Comparison of ENCODE assay signal across 8 cellular contexts in the genomic region with DNA sequence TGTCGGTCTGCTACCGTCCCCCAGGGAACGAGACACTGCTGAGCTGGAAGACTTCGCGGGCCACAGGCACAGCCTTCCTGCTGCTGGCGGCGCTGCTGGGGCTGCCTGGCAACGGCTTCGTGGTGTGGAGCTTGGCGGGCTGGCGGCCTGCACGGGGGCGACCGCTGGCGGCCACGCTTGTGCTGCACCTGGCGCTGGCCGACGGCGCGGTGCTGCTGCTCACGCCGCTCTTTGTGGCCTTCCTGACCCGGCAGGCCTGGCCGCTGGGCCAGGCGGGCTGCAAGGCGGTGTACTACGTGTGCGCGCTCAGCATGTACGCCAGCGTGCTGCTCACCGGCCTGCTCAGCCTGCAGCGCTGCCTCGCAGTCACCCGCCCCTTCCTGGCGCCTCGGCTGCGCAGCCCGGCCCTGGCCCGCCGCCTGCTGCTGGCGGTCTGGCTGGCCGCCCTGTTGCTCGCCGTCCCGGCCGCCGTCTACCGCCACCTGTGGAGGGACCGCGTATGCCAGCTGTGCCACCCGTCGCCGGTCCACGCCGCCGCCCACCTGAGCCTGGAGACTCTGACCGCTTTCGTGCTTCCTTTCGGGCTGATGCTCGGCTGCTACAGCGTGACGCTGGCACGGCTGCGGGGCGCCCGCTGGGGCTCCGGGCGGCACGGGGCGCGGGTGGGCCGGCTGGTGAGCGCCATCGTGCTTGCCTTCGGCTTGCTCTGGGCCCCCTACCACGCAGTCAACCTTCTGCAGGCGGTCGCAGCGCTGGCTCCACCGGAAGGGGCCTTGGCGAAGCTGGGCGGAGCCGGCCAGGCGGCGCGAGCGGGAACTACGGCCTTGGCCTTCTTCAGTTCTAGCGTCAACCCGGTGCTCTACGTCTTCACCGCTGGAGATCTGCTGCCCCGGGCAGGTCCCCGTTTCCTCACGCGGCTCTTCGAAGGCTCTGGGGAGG. TPM values are rescaled to one million over a fixed set of nuclear protein-coding genes. Genes with fewer than 3 reads are reported as not detected.
DNase-seq lines count a peak whose midpoint lies in the region; ATAC-seq and TF ChIP-seq lines count a peak whose summit lies in the region.

A gene with protein sequence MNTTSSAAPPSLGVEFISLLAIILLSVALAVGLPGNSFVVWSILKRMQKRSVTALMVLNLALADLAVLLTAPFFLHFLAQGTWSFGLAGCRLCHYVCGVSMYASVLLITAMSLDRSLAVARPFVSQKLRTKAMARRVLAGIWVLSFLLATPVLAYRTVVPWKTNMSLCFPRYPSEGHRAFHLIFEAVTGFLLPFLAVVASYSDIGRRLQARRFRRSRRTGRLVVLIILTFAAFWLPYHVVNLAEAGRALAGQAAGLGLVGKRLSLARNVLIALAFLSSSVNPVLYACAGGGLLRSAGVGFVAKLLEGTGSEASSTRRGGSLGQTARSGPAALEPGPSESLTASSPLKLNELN (plus strand): TSS at position 837 of the 939 bp plus-strand sequence. CDS start 4,150 bp downstream, outside the sequence.

- peaks cover 6% of the 10 kb centered on the region for H3K4me1 Mint-ChIP-seq in brain

- TF ChIP-seq CTCF in brain (conservative IDR thresholded peaks at IDR 0.05): no peak

- peaks cover 13% of the 10 kb centered on the region for H3K27me3 Mint-ChIP-seq in brain

- peaks cover 9% of the 10 kb centered on the region for H3K36me3 Mint-ChIP-seq in brain

- H3K4me3 Mint-ChIP-seq in brain: peak within 1 kb of the TSS in 1 of 5 experiments; percentile 41

- peak within 1 kb of the TSS in 1 of 5 experiments; percentile 34 for H3K27ac Mint-ChIP-seq in brain

- DNase-seq in Ammon's horn (ENCODE audit: low spot score) (peak; percentile 82), T-helper 22 cell (ENCODE audit: low read depth) (peak; percentile 59), kidney tubule cell (ENCODE audit: low spot score) (peak; percentile 80), OCI-M2 (lab: John Stamatoyannopoulos, UW; ENCODE audit: unreplicated experiment) (no peak)
- peak; percentile 60 for DNase-seq in stimulated activated CD4-positive, alpha-beta T cell treated with anti-CD3 and anti-CD28 coated beads, Interleukin-4, amount 100 ng/mL, for 24 hours

- no peaks in the 10 kb centered on the region for H3K9me3 Mint-ChIP-seq in brain

- ATAC-seq in GM19043 (IDR thresholded peaks at IDR 0.05; ENCODE audit: low read depth, unreplicated experiment): peak; percentile 64
- ATAC-seq in HG03354 (IDR thresholded peaks at IDR 0.05; ENCODE audit: poor library complexity, severe bottlenecking, unreplicated experiment): peak; percentile 72

RNA-seq across cellular contexts. Expression of the gene that starts here (rescaled TPM):
- 10.4 TPM for polyA plus RNA-seq in brain (ENCODE audit: insufficient read depth, low read depth, low replicate concordance)
